Comparison of ENCODE assay signal across 8 cellular contexts in the genomic region with DNA sequence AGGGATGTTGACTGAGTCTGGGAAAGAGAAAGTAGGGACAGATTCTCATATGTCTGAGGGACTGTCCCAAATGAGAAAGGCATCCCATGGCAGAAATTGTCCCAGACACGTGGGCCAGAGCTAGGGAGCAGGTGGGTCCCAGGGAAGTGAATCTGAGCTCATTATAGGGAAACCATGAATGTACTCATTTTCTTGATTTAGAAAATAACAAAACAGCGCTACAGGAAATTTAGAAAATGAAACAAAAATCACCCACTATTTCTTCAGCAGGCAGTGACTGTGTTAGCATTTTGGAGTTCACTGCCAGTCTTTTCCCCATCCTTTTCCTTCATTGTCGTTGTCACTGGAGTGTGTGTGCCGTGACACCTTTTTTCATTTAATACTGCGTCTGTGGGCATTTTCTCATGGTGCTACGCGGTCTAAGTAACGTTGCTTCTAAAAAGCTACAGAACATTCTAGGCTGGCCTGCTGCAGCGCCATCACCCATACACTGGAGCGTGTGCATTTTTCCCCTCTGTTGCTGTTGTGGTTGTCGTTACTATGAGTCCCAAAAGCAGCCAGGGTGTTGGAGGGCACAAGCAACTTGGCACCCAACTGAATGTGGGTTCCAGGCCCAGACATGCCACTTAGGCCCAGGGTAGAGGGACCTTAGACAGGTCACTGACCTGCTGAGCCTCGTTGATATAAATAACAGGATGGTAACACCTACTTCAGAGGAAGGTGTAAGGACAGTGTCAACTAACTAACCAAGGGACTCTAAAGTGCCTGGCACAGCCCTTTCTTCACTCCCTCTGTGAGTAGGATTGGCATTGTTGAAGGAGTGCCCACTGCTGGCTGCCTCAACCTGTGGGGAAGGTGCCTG. TPM values are rescaled to one million over a fixed set of nuclear protein-coding genes. Genes with fewer than 3 reads are reported as not detected.
DNase-seq lines count a peak whose midpoint lies in the region; ATAC-seq and TF ChIP-seq lines count a peak whose summit lies in the region.
"Had no signal": no experiment of that assay in that cellular context is flagged by ENCODE, and none has a peak within 500 bp of the region (broad histone marks: within the 10 kb centered on the region; RNA-seq: fewer than 3 reads in every experiment).

No MANE protein-coding gene starts in this region.

- 57 to 70% (median 64%) methylated on average over 11 to 12 of the region's 12 CpGs for WGBS in heart left ventricle, 4 donors
- 37 to 48% (median 44%) methylated on average over 12 of the region's 12 CpGs for WGBS in spleen, 5 donors

- H3K9me3 ChIP-seq in T-helper 17 cell (ENCODE audit: control insufficient read depth, low read length, poor library complexity, severe bottlenecking) (no peaks in the 10 kb centered on the region), heart left ventricle (no peaks in the 10 kb centered on the region), spleen (no peaks in the 10 kb centered on the region)

- H3K27ac ChIP-seq in heart left ventricle, result peak overlapping the region; percentile 49 to 97 (median 88)
- H3K27ac ChIP-seq in spleen, result peak overlapping the region; percentile 89 to 99 (median 96)

- intact Hi-C loops in heart left ventricle (cut with DNase I), result loop anchor here in 4 of 10 donors (5.0 kb wide), 3 partner anchors 52 to 152 kb away; a partner anchor contains a TSS
- intact Hi-C loops in spleen (cut with DNase I; ENCODE audit: low total_unique reads), result loop anchor here (5.0 kb wide), 1 partner anchor 57 kb away; a partner anchor contains a TSS

- peaks cover 71% of the 10 kb centered on the region for H3K4me1 Mint-ChIP-seq in T-helper 17 cell

- ATAC-seq in T-helper 17 cell (no peak), heart left ventricle (peak in 2 of 4 donors; percentile 4 to 39)

- peak overlapping the region; percentile 95 for H3K4me3 Mint-ChIP-seq in T-helper 17 cell

- H3K27me3 ChIP-seq in heart left ventricle (no peaks in the 10 kb centered on the region), spleen (replicated peaks in 1 of 7) (no peaks in the 10 kb centered on the region)

- H3K27ac Mint-ChIP-seq in T-helper 17 cell, result peak overlapping the region; percentile 98

- H3K36me3 ChIP-seq in heart left ventricle (peaks cover 0 to 3% (median 0%) of the 10 kb centered on the region in 9 donors), spleen (peaks cover 0 to 25% (median 0%) of the 10 kb centered on the region in 6 donors)

- TF ChIP-seq POLR2A in GM18526 (IDR thresholded peaks at IDR 0.05; ENCODE audit: extremely low read depth, insufficient read length) (peak; percentile 15), heart left ventricle (IDR thresholded peaks at IDR 0.05) (no peak), spleen (IDR thresholded peaks at IDR 0.05) (no peak)

- no peaks in the 10 kb centered on the region for H3K27me3 Mint-ChIP-seq in T-helper 17 cell

- no peak for DNase-seq in T-helper 17 cell
- peak in 1 of 5 donors; percentile 69 for DNase-seq in heart left ventricle
- DNase-seq in spleen, result peak; percentile 66
- no peak for DNase-seq in NCI-H345 treated with DMSO at 0.1 percent for 48 hours (lab: John Stamatoyannopoulos, UW; ENCODE audit: unreplicated experiment)
- DNase-seq in cortex of kidney (lab: John Stamatoyannopoulos, UW), result no peak
- DNase-seq in NCI-H1092 (lab: John Stamatoyannopoulos, UW), result no peak
- DNase-seq: NCI-H2107 had no signal

- H3K4me3 ChIP-seq in heart left ventricle (peak overlapping the region in 5 of 12 donors; percentile 7 to 98 (median 84)), spleen (peak overlapping the region; percentile 82 to 98 (median 86))

- H3K36me3 Mint-ChIP-seq in T-helper 17 cell (ENCODE audit: low read depth), result peaks cover 7% of the 10 kb centered on the region

- TF ChIP-seq CTCF in heart left ventricle (IDR thresholded peaks at IDR 0.05) (no peak), spleen (IDR thresholded peaks at IDR 0.05 in 8 of 11, conservative IDR thresholded peaks at IDR 0.05 in 3 of 11) (no peak)

- H3K4me1 ChIP-seq in heart left ventricle, result peaks cover 54 to 93% (median 85%) of the 10 kb centered on the region in 12 donors
- peaks cover 78 to 93% (median 89%) of the 10 kb centered on the region in 6 donors for H3K4me1 ChIP-seq in spleen

RNA-seq across cellular contexts. Expression of a gene that starts 3.2 kb away (rescaled TPM):
- total RNA-seq in T-helper 17 cell, result 100 to 1,000 TPM; 188 to 208 TPM
- total RNA-seq in heart left ventricle, result 10 to 100 TPM; 19.1 to 66.7 (median 28.4) TPM
- polyA plus RNA-seq in heart left ventricle, result 10 to 100 TPM; 23.9 to 24.7 TPM
- total RNA-seq in spleen, result 100 to 1,000 TPM; 121 to 281 (median 197) TPM
- polyA plus RNA-seq in spleen, result 100 to 1,000 TPM; 150 to 244 (median 187) TPM

RNA-seq across cellular contexts. Expression of a gene that starts 27.6 kb away (rescaled TPM):
- total RNA-seq in T-helper 17 cell (under 1 TPM; 0.82 to 0.91 TPM), heart left ventricle (10 to 100 TPM in 2 of 9 donors, 1 to 10 TPM in 5, under 1 TPM in 2; 0.19 to 16.3 (median 7.8) TPM), spleen (100 to 1,000 TPM in 4 of 7 donors, 10 to 100 TPM in 3; 55.3 to 164 (median 106) TPM)
- polyA plus RNA-seq in heart left ventricle (1 to 10 TPM in 1 of 2 donors, not detected in 1; 5.8 TPM), spleen (10 to 100 TPM in 2 of 3 donors, 1 to 10 TPM in 1; 2.4 to 36.8 (median 25.6) TPM)

RNA-seq across cellular contexts. Expression of a gene that starts 36.4 kb away (rescaled TPM):
- total RNA-seq in T-helper 17 cell (not detected), heart left ventricle (not detected), spleen (not detected)
- polyA plus RNA-seq in heart left ventricle (not detected), spleen (not detected)

RNA-seq across cellular contexts. Expression of a gene that starts 41.3 kb away (rescaled TPM):
- total RNA-seq in T-helper 17 cell (under 1 TPM in 1 of 2 donors, not detected in 1; 0.20 TPM), heart left ventricle (1 to 10 TPM in 5 of 9 donors, under 1 TPM in 1, not detected in 3; 0.14 to 3.3 (median 2.0) TPM), spleen (10 to 100 TPM; 17.7 to 73.7 (median 37.0) TPM)
- polyA plus RNA-seq in heart left ventricle (1 to 10 TPM in 1 of 2 donors, under 1 TPM in 1; 0.06 to 1.5 TPM), spleen (100 to 1,000 TPM in 2 of 3 donors, 10 to 100 TPM in 1; 28.9 to 207 (median 127) TPM)

RNA-seq across cellular contexts. Expression of a gene that starts 57.9 kb away (rescaled TPM):
- total RNA-seq in T-helper 17 cell (10 to 100 TPM; 44.6 to 49.0 TPM), heart left ventricle (10 to 100 TPM; 22.6 to 39.3 (median 29.5) TPM), spleen (10 to 100 TPM; 51.7 to 74.6 (median 57.7) TPM)
- polyA plus RNA-seq in heart left ventricle (10 to 100 TPM; 28.0 to 29.3 TPM), spleen (10 to 100 TPM; 33.2 to 71.5 (median 64.7) TPM)
